Comparison of ENCODE assay signal across 17 cellular contexts in genomic region chr19:7602240-7602934, GRCh38. TPM values are rescaled to one million over a fixed set of nuclear protein-coding genes. Genes with fewer than 3 reads are reported as not detected.
"Had no signal": no experiment of that assay in that cellular context is flagged by ENCODE, and none has a peak within 500 bp of the region (broad histone marks: within the 10 kb centered on the region; RNA-seq: fewer than 3 reads in every experiment).

No MANE protein-coding gene starts in this region.

- DNase-seq: activated CD4-positive, alpha-beta T cell treated with anti-CD3 and anti-CD28 coated beads for 1 hour; activated CD4-positive, alpha-beta T cell treated with anti-CD3 and anti-CD28 coated beads, Interleukin-2, amount 50 U/mL, for 48 hours; activated CD8-positive, alpha-beta memory T cell treated with anti-CD3 and anti-CD28 coated beads, Interleukin-2, amount 50 U/mL, for 4 hours; activated naive CD8-positive, alpha-beta T cell treated with anti-CD3 and anti-CD28 coated beads, Interleukin-2, amount 10 ng/mL, durations not matched to agents 7 days and 5 days; esophagus squamous epithelium; gastrocnemius medialis; left ventricle myocardium superior; midbrain; naive B cell; T-helper 2 cell; trophoblast cell had no signal

- H3K4me3 Mint-ChIP-seq: activated naive CD8-positive, alpha-beta T cell treated with anti-CD3 and anti-CD28 coated beads, Interleukin-2, amount 10 ng/mL, durations not matched to agents 7 days and 5 days; naive B cell; stimulated activated effector memory CD8-positive, alpha-beta T cell treated with anti-CD3 and anti-CD28 coated beads, Interleukin-12 subunit alpha, Interleukin-12 subunit beta, amount 100 ng/mL, for 72 hours had no signal

- H3K27ac ChIP-seq: ascending aorta, cardiac muscle cell, gastrocnemius medialis, prostate gland, right lobe of liver had no signal

- H3K36me3 Mint-ChIP-seq: activated naive CD8-positive, alpha-beta T cell treated with anti-CD3 and anti-CD28 coated beads, Interleukin-2, amount 10 ng/mL, durations not matched to agents 7 days and 5 days; naive B cell had no signal

- H3K9me3 ChIP-seq: ascending aorta, esophagus squamous epithelium, gastrocnemius medialis, prostate gland, right lobe of liver had no signal

- ATAC-seq: gastrocnemius medialis; left ventricle myocardium superior; stimulated activated effector memory CD8-positive, alpha-beta T cell treated with anti-CD3 and anti-CD28 coated beads, Interleukin-12 subunit alpha, Interleukin-12 subunit beta, amount 100 ng/mL, for 72 hours had no signal

- H3K9me3 Mint-ChIP-seq: activated naive CD8-positive, alpha-beta T cell treated with anti-CD3 and anti-CD28 coated beads, Interleukin-2, amount 10 ng/mL, durations not matched to agents 7 days and 5 days had no signal

- H3K27ac Mint-ChIP-seq: activated naive CD8-positive, alpha-beta T cell treated with anti-CD3 and anti-CD28 coated beads, Interleukin-2, amount 10 ng/mL, durations not matched to agents 7 days and 5 days; stimulated activated effector memory CD8-positive, alpha-beta T cell treated with anti-CD3 and anti-CD28 coated beads, Interleukin-12 subunit alpha, Interleukin-12 subunit beta, amount 100 ng/mL, for 72 hours had no signal

- H3K4me3 ChIP-seq: ascending aorta, cardiac muscle cell, esophagus squamous epithelium, gastrocnemius medialis, prostate gland, right lobe of liver had no signal

- H3K36me3 ChIP-seq: ascending aorta, cardiac muscle cell, gastrocnemius medialis, prostate gland, right lobe of liver had no signal

- H3K27me3 ChIP-seq: right lobe of liver had no signal

- H3K4me1 ChIP-seq: ascending aorta, gastrocnemius medialis, prostate gland had no signal

RNA-seq across cellular contexts. Expression of gene CAMSAP3, which starts 6.7 kb away (rescaled TPM):
- total RNA-seq: ascending aorta had no signal

RNA-seq across cellular contexts. Expression of gene PET100, which starts 27.2 kb away (rescaled TPM):
- total RNA-seq: ascending aorta had no signal

RNA-seq across cellular contexts. Expression of gene PCP2, which starts 31.1 kb away (rescaled TPM):
- total RNA-seq: ascending aorta, gastrocnemius medialis had no signal
- polyA plus RNA-seq: keratinocyte had no signal
